8 cellular contexts compared by ENCODE assay signal in the genomic region with DNA sequence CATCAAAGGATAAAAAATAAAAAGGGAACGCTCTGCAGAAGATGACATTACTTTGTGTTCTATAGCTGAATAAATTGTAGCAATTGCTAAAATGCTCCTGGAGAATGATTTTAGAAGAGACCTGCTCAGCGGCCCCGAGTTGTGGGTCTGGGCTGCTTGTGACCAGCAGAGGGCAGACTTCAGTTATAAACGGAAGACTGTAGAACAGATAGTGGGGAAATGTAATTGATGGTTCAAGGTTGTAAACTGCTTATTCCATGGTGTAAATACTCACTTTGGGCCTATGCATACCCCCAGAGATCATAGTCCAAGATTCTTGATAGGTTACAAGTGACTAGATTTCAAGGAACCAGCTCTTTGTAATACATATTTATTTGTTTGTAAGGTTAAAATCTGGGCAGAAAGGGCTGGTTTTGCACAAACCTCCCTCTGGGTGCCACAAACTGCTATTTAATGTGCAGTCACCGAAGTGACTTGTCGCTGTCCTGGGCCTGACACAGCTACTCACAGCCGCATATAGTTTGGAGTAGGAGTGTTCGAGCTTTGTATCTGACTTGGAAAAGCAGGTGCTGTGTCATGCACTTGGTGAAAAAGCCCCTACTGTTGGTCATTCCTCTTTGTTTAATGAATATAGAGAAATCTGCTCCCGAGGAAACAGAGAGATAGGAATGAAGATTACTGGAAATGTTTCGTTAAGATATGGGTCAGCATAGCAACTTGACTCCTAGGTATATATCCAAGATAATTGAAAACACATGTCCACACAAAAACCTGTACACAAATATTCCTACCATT. TPM values are rescaled to one million over a fixed set of nuclear protein-coding genes. Genes with fewer than 3 reads are reported as not detected.
DNase-seq lines count a peak whose midpoint lies in the region; ATAC-seq and TF ChIP-seq lines count a peak whose summit lies in the region.

No MANE protein-coding gene starts in this region.

- H3K9me3 ChIP-seq in Karpas-422 (ENCODE audit: low read length), result no peaks in the 10 kb centered on the region
- no peaks in the 10 kb centered on the region for H3K9me3 ChIP-seq in osteoblast (ENCODE audit: low read depth, low read length)
- no peaks in the 10 kb centered on the region for H3K9me3 ChIP-seq in transverse colon

- 20 to 33% methylated on average over 9 to 10 of the region's 10 CpGs for WGBS in transverse colon (ENCODE audit: low coverage in 1 of 2), 2 donors

- ATAC-seq in GM21515 (IDR thresholded peaks at IDR 0.05; ENCODE audit: unreplicated experiment), result peak; percentile 58

- in situ Hi-C loops in transverse colon (cut with MboI; ENCODE audit: low pct_ligation_motif_present in 1 of 4, low pct_unique_long_range_greater_than_20kb in 1 of 4, low sequenced_read_pairs in 3 of 4), result loop anchor here (5.0 to 25.0 kb wide), 6 partner anchors 149 to 674 kb away; no protein-coding TSS in a partner anchor

- H3K27me3 Mint-ChIP-seq in activated T-helper 1 cell treated with anti-CD3 and anti-CD28 coated beads, Interleukin-12 subunit alpha, Interleukin-12 subunit beta, Interleukin-2, Interleukin-4 antibody, amounts not matched to agents 30 ng/mL and 10 ng/mL and 1 ng/mL, durations not matched to agents 14 hours and 24 hours and 36 hours (ENCODE audit: insufficient read depth), result peaks cover 2% of the 10 kb centered on the region

- no peak for TF ChIP-seq POLR2A in transverse colon (IDR thresholded peaks at IDR 0.05)

- H3K36me3 Mint-ChIP-seq in activated T-helper 1 cell treated with anti-CD3 and anti-CD28 coated beads, Interleukin-12 subunit alpha, Interleukin-12 subunit beta, Interleukin-2, Interleukin-4 antibody, amounts not matched to agents 30 ng/mL and 10 ng/mL and 1 ng/mL, durations not matched to agents 14 hours and 24 hours and 36 hours (ENCODE audit: low read depth), result no peaks in the 10 kb centered on the region

- H3K9me2 ChIP-seq in Karpas-422 (replicated peaks; ENCODE audit: insufficient read depth, low read length), result no peaks in the 10 kb centered on the region

- H2AFZ ChIP-seq in Karpas-422 (ENCODE audit: low read length) (no peak overlapping the region), osteoblast (ENCODE audit: low read length) (peak overlapping the region; percentile 35)

- intact Hi-C loops in activated T-helper 1 cell treated with anti-CD3 and anti-CD28 coated beads, Interleukin-12 subunit alpha, Interleukin-12 subunit beta, Interleukin-2, Interleukin-4 antibody, amounts not matched to agents 30 ng/mL and 10 ng/mL and 1 ng/mL, durations not matched to agents 14 hours and 24 hours and 36 hours (cut with micrococcal nuclease), result loop anchor here (1.0 kb wide), 1 partner anchor 234 kb away; no protein-coding TSS in a partner anchor
- intact Hi-C loops in transverse colon (cut with DNase I; ENCODE audit: low total_unique reads), result loop anchor here (2.0 to 10.0 kb wide), 2 partner anchors 233 to 317 kb away; no protein-coding TSS in a partner anchor

- no peaks in the 10 kb centered on the region for H3K9me3 Mint-ChIP-seq in activated T-helper 1 cell treated with anti-CD3 and anti-CD28 coated beads, Interleukin-12 subunit alpha, Interleukin-12 subunit beta, Interleukin-2, Interleukin-4 antibody, amounts not matched to agents 30 ng/mL and 10 ng/mL and 1 ng/mL, durations not matched to agents 14 hours and 24 hours and 36 hours

- H3K4me3 ChIP-seq in Karpas-422 (ENCODE audit: low read length) (no peak overlapping the region), fibroblast of villous mesenchyme (ENCODE audit: low read depth, low read length) (no peak overlapping the region), osteoblast (ENCODE audit: insufficient read depth, low read length) (no peak overlapping the region), transverse colon (no peak overlapping the region)

- H3K27me3 ChIP-seq in Karpas-422 (ENCODE audit: low read length) (no peaks in the 10 kb centered on the region; the same call in 1 of the 2 replicates), osteoblast (ENCODE audit: insufficient read depth, low read length) (no peaks in the 10 kb centered on the region), transverse colon (no peaks in the 10 kb centered on the region)

- TF ChIP-seq CTCF in fibroblast of villous mesenchyme (IDR thresholded peaks at IDR 0.05; ENCODE audit: insufficient read depth, low read depth, low read length) (peak; percentile 91), osteoblast (IDR thresholded peaks at IDR 0.05; ENCODE audit: extremely low read depth, low read depth, low read length) (peak; percentile 97), transverse colon (IDR thresholded peaks at IDR 0.05) (peak; percentile 77 to 88 (median 87))

- no peak overlapping the region for H3K9ac ChIP-seq in Karpas-422 (ENCODE audit: low read length)

- DNase-seq in DMS 273 (lab: John Stamatoyannopoulos, UW; ENCODE audit: unreplicated experiment) (peak; percentile 92), Karpas-422 (peak; percentile 86), RPMI7951 (ENCODE audit: low read depth) (peak; percentile 67), fibroblast of villous mesenchyme (ENCODE audit: low read depth) (peak; percentile 79), osteoblast (ENCODE audit: insufficient read length, low spot score, missing footprints) (no peak), transverse colon (peak; percentile 77)
- DNase-seq in activated T-helper 1 cell treated with anti-CD3 and anti-CD28 coated beads, Interleukin-12 subunit alpha, Interleukin-12 subunit beta, Interleukin-2, Interleukin-4 antibody, amounts not matched to agents 30 ng/mL and 10 ng/mL and 1 ng/mL, durations not matched to agents 14 hours and 24 hours and 36 hours (ENCODE audit: low spot score), result peak; percentile 60

- H3K36me3 ChIP-seq in Karpas-422 (ENCODE audit: insufficient read depth, low read length), result no peaks in the 10 kb centered on the region
- H3K36me3 ChIP-seq in osteoblast (ENCODE audit: insufficient read depth, low read length), result no peaks in the 10 kb centered on the region
- H3K36me3 ChIP-seq in transverse colon, result no peaks in the 10 kb centered on the region

- peaks cover 23% of the 10 kb centered on the region for H3K4me1 Mint-ChIP-seq in activated T-helper 1 cell treated with anti-CD3 and anti-CD28 coated beads, Interleukin-12 subunit alpha, Interleukin-12 subunit beta, Interleukin-2, Interleukin-4 antibody, amounts not matched to agents 30 ng/mL and 10 ng/mL and 1 ng/mL, durations not matched to agents 14 hours and 24 hours and 36 hours (ENCODE audit: low read depth)

- H4K20me1 ChIP-seq in Karpas-422 (ENCODE audit: insufficient read depth, low read depth, low read length) (no peaks in the 10 kb centered on the region), osteoblast (ENCODE audit: insufficient read depth, low read length) (no peaks in the 10 kb centered on the region)

- no peak overlapping the region for H3K4me3 Mint-ChIP-seq in activated T-helper 1 cell treated with anti-CD3 and anti-CD28 coated beads, Interleukin-12 subunit alpha, Interleukin-12 subunit beta, Interleukin-2, Interleukin-4 antibody, amounts not matched to agents 30 ng/mL and 10 ng/mL and 1 ng/mL, durations not matched to agents 14 hours and 24 hours and 36 hours

- H3K27ac Mint-ChIP-seq in activated T-helper 1 cell treated with anti-CD3 and anti-CD28 coated beads, Interleukin-12 subunit alpha, Interleukin-12 subunit beta, Interleukin-2, Interleukin-4 antibody, amounts not matched to agents 30 ng/mL and 10 ng/mL and 1 ng/mL, durations not matched to agents 14 hours and 24 hours and 36 hours, result no peak overlapping the region

- H3K79me2 ChIP-seq in Karpas-422 (ENCODE audit: low read length) (no peaks in the 10 kb centered on the region), osteoblast (ENCODE audit: insufficient read depth, low read length) (peaks cover 2% of the 10 kb centered on the region)

- H3K4me1 ChIP-seq in Karpas-422 (ENCODE audit: low read length) (peaks cover 10% of the 10 kb centered on the region), osteoblast (ENCODE audit: insufficient read depth, low read length) (peaks cover 33% of the 10 kb centered on the region), transverse colon (peaks cover 0 to 26% (median 12%) of the 10 kb centered on the region in 4 donors)

- H3K27ac ChIP-seq in Karpas-422 (ENCODE audit: low read length), result no peak overlapping the region
- no peak overlapping the region for H3K27ac ChIP-seq in osteoblast (ENCODE audit: low read depth, low read length)
- H3K27ac ChIP-seq in transverse colon, result peak overlapping the region in 3 of 4 donors; percentile 77 to 90 (median 86)

- H3K4me2 ChIP-seq in Karpas-422 (ENCODE audit: low read depth, low read length, poor library complexity, severe bottlenecking), result no peak overlapping the region
- peak overlapping the region; percentile 49 for H3K4me2 ChIP-seq in osteoblast (ENCODE audit: insufficient read depth, low read length)

- TF ChIP-seq EP300 in transverse colon (IDR thresholded peaks at IDR 0.05; ENCODE audit: low read depth), result no peak

RNA-seq across cellular contexts. Expression of a gene that starts 34.7 kb away (rescaled TPM):
- total RNA-seq in Karpas-422 (2014; rRNA removed; shearing (Covaris generic); ENCODE audit: low replicate concordance), result 105 and 162 TPM in 2 replicates
- 323 and 341 TPM in 2 replicates for total RNA-seq in RPMI7951 (2014; rRNA removed; shearing (Covaris generic))
- total RNA-seq in activated T-helper 1 cell treated with anti-CD3 and anti-CD28 coated beads, Interleukin-12 subunit alpha, Interleukin-12 subunit beta, Interleukin-2, Interleukin-4 antibody, amounts not matched to agents 30 ng/mL and 10 ng/mL and 1 ng/mL, durations not matched to agents 14 hours and 24 hours and 36 hours, result 107 and 108 TPM in 2 replicates
- 41.0 and 45.4 TPM in 2 replicates for total RNA-seq in fibroblast of villous mesenchyme
- 38.4 and 40.7 TPM in 2 replicates for total RNA-seq in osteoblast
- 100 to 1,000 TPM in 1 of 4 donors, 10 to 100 TPM in 2, 1 to 10 TPM in 1; 9.6 to 129 (median 63.7) TPM for total RNA-seq in transverse colon

Comparison
In these comparisons a context has a peak if more than half of its experiments do, and no peak if none do; other contexts are left out.
1. H3K27ac ChIP-seq: peak in transverse colon (3 of 4); none in Karpas-422 (single experiment) and osteoblast (single experiment).
2. Peak in every context shown above with its lines, with median percentiles within 50 percentile points of each other: CTCF ChIP-seq.